ENCODE assay signal across 25 cellular contexts in genomic region chr2:173079141-173079540, GRCh38. TPM values are rescaled to one million over a fixed set of nuclear protein-coding genes. Genes with fewer than 3 reads are reported as not detected.
DNase-seq lines count a peak whose midpoint lies in the region; ATAC-seq and TF ChIP-seq lines count a peak whose summit lies in the region.
"Had no signal": no experiment of that assay in that cellular context is flagged by ENCODE, and none has a peak within 500 bp of the region (broad histone marks: within the 10 kb centered on the region; RNA-seq: fewer than 3 reads in every experiment).

No MANE protein-coding gene starts in this region.

- intact Hi-C loops in cardiac septum (cut with DNase I) (loop anchor here (5.0 kb wide), 2 partner anchors 107 to 108 kb away; no protein-coding TSS in a partner anchor), upper lobe of right lung (cut with DNase I) (no loop called here), esophagus squamous epithelium (cut with DNase I) (no loop called here)

- H3K9me3 Mint-ChIP-seq in osteocyte (ENCODE audit: unreplicated experiment) = no peaks in the 10 kb centered on the region
- H3K9me3 Mint-ChIP-seq: activated naive CD8-positive, alpha-beta T cell treated with anti-CD3 and anti-CD28 coated beads for 36 hours; activated T-helper 2 cell treated with anti-CD3 and anti-CD28 coated beads, Interferon-gamma antibody, Interleukin-2, Interleukin-4, amounts not matched to agents 10 μg/mL and 5 μg/mL and 100 μg/mL, durations not matched to agents 14 hours and 24 hours and 36 hours; endodermal cell; T-helper 2 cell treated with Interferon-gamma antibody and Interleukin-4, amounts not matched to agents 5 μg/mL and 100 μg/mL, for 36 hours had no signal

- peaks cover 42% of the 10 kb centered on the region for H3K4me1 Mint-ChIP-seq in osteocyte (ENCODE audit: unreplicated experiment)

- no peaks in the 10 kb centered on the region for H3K27me3 Mint-ChIP-seq in osteocyte (ENCODE audit: unreplicated experiment)

- H3K36me3 Mint-ChIP-seq in osteocyte (ENCODE audit: unreplicated experiment) = peaks cover 2% of the 10 kb centered on the region
- H3K36me3 Mint-ChIP-seq: activated naive CD8-positive, alpha-beta T cell treated with anti-CD3 and anti-CD28 coated beads for 36 hours; CD4-positive, CD25-positive, alpha-beta regulatory T cell had no signal

- DNase-seq in right atrium auricular region (ENCODE audit: low spot score) (no peak), cardiac septum (ENCODE audit: low spot score) (no peak), coronary artery (ENCODE audit: low spot score) (no peak), osteocyte (ENCODE audit: extremely low spot score, unreplicated experiment) (no peak), upper lobe of right lung (no peak), NCI-H526 treated with DMSO at 0.1 percent for 48 hours (lab: John Stamatoyannopoulos, UW) (no peak), esophagus squamous epithelium (lab: John Stamatoyannopoulos, UW) (no peak)
- DNase-seq in stimulated activated CD8-positive, alpha-beta memory T cell treated with anti-CD3 and anti-CD28 coated beads, Interleukin-4, amount 100 ng/mL, for 48 hours = no peak
- DNase-seq: activated naive CD8-positive, alpha-beta T cell treated with anti-CD3 and anti-CD28 coated beads for 36 hours; CD4-positive, CD25-positive, alpha-beta regulatory T cell; endodermal cell; GF-D8; mucosa of descending colon; NCI-H146; NCI-H2171; NCI-H524 treated with DMSO at 0.1 percent for 48 hours; spleen; stimulated activated CD4-positive, alpha-beta T cell treated with anti-CD3 and anti-CD28 coated beads, Interleukin-4, amount 100 ng/mL, for 1 hour; stimulated activated naive CD8-positive, alpha-beta T cell treated with anti-CD3 and anti-CD28 coated beads, Interleukin-15, Interleukin-2, amounts not matched to agents 100 U/mL and 50 U/mL, for 24 hours; WERI-Rb-1 had no signal

- no peak overlapping the region for H3K4me3 Mint-ChIP-seq in osteocyte (ENCODE audit: unreplicated experiment)
- H3K4me3 Mint-ChIP-seq: activated naive CD8-positive, alpha-beta T cell treated with anti-CD3 and anti-CD28 coated beads for 36 hours; endodermal cell; neural progenitor cell; T-helper 2 cell treated with Interferon-gamma antibody and Interleukin-4, amounts not matched to agents 5 μg/mL and 100 μg/mL, for 36 hours had no signal

- H3K27me3 ChIP-seq in right atrium auricular region (no peaks in the 10 kb centered on the region), upper lobe of right lung (no peaks in the 10 kb centered on the region), esophagus squamous epithelium (no peaks in the 10 kb centered on the region)

- TF ChIP-seq CTCF in right atrium auricular region (IDR thresholded peaks at IDR 0.05) (no peak), coronary artery (IDR thresholded peaks at IDR 0.05) (no peak), osteocyte (IDR thresholded peaks at IDR 0.05) (no peak), upper lobe of right lung (IDR thresholded peaks at IDR 0.05) (no peak), esophagus squamous epithelium (IDR thresholded peaks at IDR 0.05) (no peak)

- peak overlapping the region; percentile 96 for H3K27ac Mint-ChIP-seq in osteocyte (ENCODE audit: unreplicated experiment)
- H3K27ac Mint-ChIP-seq: activated naive CD8-positive, alpha-beta T cell treated with anti-CD3 and anti-CD28 coated beads for 36 hours; activated T-helper 2 cell treated with anti-CD3 and anti-CD28 coated beads, Interferon-gamma antibody, Interleukin-2, Interleukin-4, amounts not matched to agents 10 μg/mL and 5 μg/mL and 100 μg/mL, durations not matched to agents 14 hours and 24 hours and 36 hours; CD4-positive, CD25-positive, alpha-beta regulatory T cell; endodermal cell; neural progenitor cell; T-helper 2 cell treated with Interferon-gamma antibody and Interleukin-4, amounts not matched to agents 5 μg/mL and 100 μg/mL, for 36 hours had no signal

- WGBS in esophagus squamous epithelium, 2 donors = 75 to 81% methylated on average over 3 of the region's 3 CpGs

- H3K4me1 ChIP-seq in right atrium auricular region (peaks cover 0 to 47% of the 10 kb centered on the region in 2 donors), upper lobe of right lung (peaks cover 14% of the 10 kb centered on the region), esophagus squamous epithelium (peaks cover 0 to 49% (median 0%) of the 10 kb centered on the region in 3 donors)
- H3K4me1 ChIP-seq: prostate gland had no signal

- no peak overlapping the region for H3K4me3 ChIP-seq in right atrium auricular region
- peak overlapping the region; percentile 90 for H3K4me3 ChIP-seq in coronary artery
- no peak overlapping the region for H3K4me3 ChIP-seq in upper lobe of right lung
- no peak overlapping the region for H3K4me3 ChIP-seq in esophagus squamous epithelium
- H3K4me3 ChIP-seq: mucosa of descending colon, neural progenitor cell, prostate gland, spleen had no signal

- H3K9me3 ChIP-seq in right atrium auricular region (no peaks in the 10 kb centered on the region), upper lobe of right lung (no peaks in the 10 kb centered on the region), esophagus squamous epithelium (no peaks in the 10 kb centered on the region)
- H3K9me3 ChIP-seq: mucosa of descending colon, prostate gland, spleen had no signal

- no peak for ATAC-seq in upper lobe of right lung
- ATAC-seq: mucosa of descending colon; stimulated activated naive CD8-positive, alpha-beta T cell treated with anti-CD3 and anti-CD28 coated beads, Interleukin-15, Interleukin-2, amounts not matched to agents 100 U/mL and 50 U/mL, for 24 hours had no signal

- H3K27ac ChIP-seq in right atrium auricular region (peak overlapping the region; percentile 94 to 98), coronary artery (no peak overlapping the region), upper lobe of right lung (no peak overlapping the region), esophagus squamous epithelium (no peak overlapping the region)
- H3K27ac ChIP-seq: KMS-11, neural progenitor cell, prostate gland, spleen, WERI-Rb-1 had no signal

- TF ChIP-seq POLR2A in esophagus squamous epithelium (IDR thresholded peaks at IDR 0.05) = no peak

- H3K36me3 ChIP-seq in right atrium auricular region = no peaks in the 10 kb centered on the region
- no peaks in the 10 kb centered on the region for H3K36me3 ChIP-seq in upper lobe of right lung
- H3K36me3 ChIP-seq in esophagus squamous epithelium = no peaks in the 10 kb centered on the region
- H3K36me3 ChIP-seq: neural progenitor cell, prostate gland, spleen, WERI-Rb-1 had no signal

RNA-seq across cellular contexts. Expression of gene MAP3K20, which starts 3.5 kb away (rescaled TPM):
- 100 to 1,000 TPM; 141 to 223 TPM for total RNA-seq in right atrium auricular region
- total RNA-seq in cardiac septum = 519 TPM
- 56.4 and 57.4 TPM in 2 replicates for total RNA-seq in osteocyte
- total RNA-seq in upper lobe of right lung = 52.0 TPM
- 10 to 100 TPM in 3 of 4 donors, 1 to 10 TPM in 1; 7.2 to 55.3 (median 26.3) TPM for total RNA-seq in esophagus squamous epithelium

Comparison
In these comparisons a context has a peak if more than half of its experiments do, and no peak if none do; other contexts are left out.
1. H3K27ac ChIP-seq: peak in right atrium auricular region (2 of 2); none in coronary artery (0 of 2), upper lobe of right lung (single experiment) and esophagus squamous epithelium (0 of 4).